In the genomic region with DNA sequence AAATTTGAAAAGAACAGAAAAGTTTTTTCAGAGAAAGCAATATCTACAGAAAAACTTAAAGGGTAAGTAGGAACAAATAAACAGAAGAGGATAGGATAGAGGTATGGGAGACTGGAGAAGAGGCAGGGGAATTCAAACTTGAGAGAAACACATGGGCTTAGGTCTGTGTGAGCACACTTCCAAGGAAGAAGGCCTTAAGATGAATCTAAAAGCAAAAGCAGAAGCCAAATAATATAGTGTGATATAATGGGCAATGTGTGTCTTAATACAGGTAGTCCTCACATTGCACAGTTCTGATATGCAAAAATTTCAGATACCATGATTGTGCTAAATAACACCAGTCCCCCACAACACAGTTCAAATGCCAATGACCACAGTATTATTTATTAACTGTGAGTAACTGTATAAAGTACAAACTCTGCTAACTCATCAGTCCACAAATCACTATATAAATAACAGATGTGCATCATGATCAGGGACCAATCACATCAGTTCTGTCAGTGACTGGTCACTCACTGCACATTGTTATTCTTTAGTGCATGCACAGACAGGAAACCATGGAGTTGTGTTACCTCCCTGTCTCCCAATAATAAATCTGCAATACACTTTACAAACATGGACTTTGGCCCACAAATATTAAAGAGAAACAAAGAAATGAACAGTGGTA, we compare ENCODE assay signal across 13 cellular contexts. TPM values are rescaled to one million over a fixed set of nuclear protein-coding genes. Genes with fewer than 3 reads are reported as not detected.
DNase-seq lines count a peak whose midpoint lies in the region; ATAC-seq and TF ChIP-seq lines count a peak whose summit lies in the region.
"Had no signal": no experiment of that assay in that cellular context is flagged by ENCODE, and none has a peak within 500 bp of the region (broad histone marks: within the 10 kb centered on the region; RNA-seq: fewer than 3 reads in every experiment).

No MANE protein-coding gene starts in this region.

- peak; percentile 63 for DNase-seq in EL
- DNase-seq in MG63 = peak; percentile 2
- no peak for DNase-seq in psoas muscle
- no peak for DNase-seq in H4 (ENCODE audit: low spot score)
- DNase-seq: naive thymus-derived CD8-positive, alpha-beta T cell; NCI-H187 treated with DMSO at 0.1 percent for 48 hours; stimulated activated CD4-positive, alpha-beta T cell treated with anti-CD3 and anti-CD28 coated beads, Interleukin-4, amount 100 ng/mL, for 4 hours had no signal

- H3K9me3 ChIP-seq in MG63 (no peaks in the 10 kb centered on the region), psoas muscle (no peaks in the 10 kb centered on the region)

- H3K27ac ChIP-seq in psoas muscle = no peak overlapping the region
- H3K27ac ChIP-seq: coronary artery, HL-60 had no signal

- peaks cover 48% of the 10 kb centered on the region for H3K4me1 ChIP-seq in psoas muscle

- TF ChIP-seq CTCF in psoas muscle (IDR thresholded peaks at IDR 0.05) = no peak

- ATAC-seq in esophagus mucosa = peak; percentile 74
- peak; percentile 65 to 91 (median 74) for ATAC-seq in psoas muscle
- ATAC-seq in HG03442 (IDR thresholded peaks at IDR 0.05; ENCODE audit: unreplicated experiment) = no peak
- no peak for ATAC-seq in HG03045 (IDR thresholded peaks at IDR 0.05; ENCODE audit: unreplicated experiment)
- no peak for ATAC-seq in GM19463 (IDR thresholded peaks at IDR 0.05; ENCODE audit: unreplicated experiment)
- ATAC-seq: naive thymus-derived CD8-positive, alpha-beta T cell had no signal

- peaks cover 7% of the 10 kb centered on the region; the same call in 1 of the 2 replicates for H3K36me3 ChIP-seq in MG63
- H3K36me3 ChIP-seq in psoas muscle (ENCODE audit: insufficient read depth in 1 of 2, low read depth in 1 of 2) = peaks cover 0 to 17% of the 10 kb centered on the region in 2 donors

- H3K4me3 ChIP-seq in MG63 (no peak overlapping the region), psoas muscle (no peak overlapping the region)
- H3K4me3 ChIP-seq: coronary artery had no signal

- H3K27me3 ChIP-seq in MG63 (no peaks in the 10 kb centered on the region), psoas muscle (ENCODE audit: insufficient read depth in 3 of 3, low read length in 2 of 3) (no peaks in the 10 kb centered on the region)

- intact Hi-C loops in psoas muscle (cut with DNase I) = no loop called here

RNA-seq across cellular contexts. Expression of a gene that starts 18.6 kb away (rescaled TPM):
- 65.8 and 88.2 TPM in 2 replicates for total RNA-seq in MG63 (2014; rRNA removed; shearing (Covaris generic); ENCODE audit: low replicate concordance)
- total RNA-seq in esophagus mucosa (35.2 TPM), psoas muscle (10 to 100 TPM; 13.4 to 17.5 (median 14.6) TPM)
- polyA plus RNA-seq in psoas muscle = 10 to 100 TPM; 22.7 to 29.9 (median 24.2) TPM
- 40.4 and 55.9 TPM in 2 replicates for total RNA-seq in H4 (2014; rRNA removed; shearing (Covaris generic))

Comparison
In these comparisons a context has a peak if more than half of its experiments do, and no peak if none do; other contexts are left out.
1. DNase-seq: peak in EL (single experiment) and MG63 (single experiment); none in psoas muscle (0 of 2) and H4 (single experiment).
2. ATAC-seq: peak in esophagus mucosa (single experiment) and psoas muscle (4 of 4); none in HG03442 (single experiment), HG03045 (single experiment) and GM19463 (single experiment).